In the genomic region with DNA sequence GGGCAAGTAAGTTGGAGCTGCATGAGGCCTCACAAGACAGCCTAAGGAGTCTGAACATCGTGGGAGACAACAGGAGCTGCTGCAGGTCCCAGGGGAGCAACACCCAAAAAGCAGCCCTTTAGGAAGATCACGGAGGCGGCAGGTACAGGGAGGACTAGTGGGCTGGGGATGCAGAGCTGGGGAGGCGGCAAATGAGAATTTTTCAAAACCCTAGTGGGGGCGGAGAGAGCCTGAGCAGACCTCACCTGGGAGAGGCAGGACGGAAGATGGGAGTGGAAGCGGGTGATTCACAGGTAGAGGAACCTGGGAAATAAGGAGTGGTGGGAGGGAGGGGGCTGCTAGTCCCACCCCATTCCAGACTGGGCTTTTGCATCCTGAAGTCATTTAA, we compare ENCODE assay signal across 10 cellular contexts. TPM values are rescaled to one million over a fixed set of nuclear protein-coding genes. Genes with fewer than 3 reads are reported as not detected.
"Had no signal": no experiment of that assay in that cellular context is flagged by ENCODE, and none has a peak within 500 bp of the region (broad histone marks: within the 10 kb centered on the region; RNA-seq: fewer than 3 reads in every experiment).

No MANE protein-coding gene starts in this region.

- H3K9me3 ChIP-seq: breast epithelium, ovary, sigmoid colon had no signal

- H3K27me3 ChIP-seq: breast epithelium, ovary, sigmoid colon had no signal

- H3K36me3 Mint-ChIP-seq: naive thymus-derived CD8-positive, alpha-beta T cell; stimulated activated naive B cell treated with anti-CD40 and anti-IgM and Interleukin-4, amounts not matched to agents 10 μg/mL and 1 μg/mL and 100 μg/mL, for 72 hours had no signal

- H3K27ac Mint-ChIP-seq: activated T-cell treated with anti-CD3 and anti-CD28 coated beads, Interleukin-2, amount 50 U/mL, for 24 hours had no signal

- DNase-seq: kidney glomerular epithelial cell, T1000 had no signal

- H3K4me3 ChIP-seq: breast epithelium, ovary, sigmoid colon had no signal

- H3K27me3 Mint-ChIP-seq: activated T-cell treated with anti-CD3 and anti-CD28 coated beads, Interleukin-2, amount 50 U/mL, for 24 hours had no signal

- H3K9me3 Mint-ChIP-seq: activated CD4-positive, alpha-beta memory T cell treated with anti-CD3 and anti-CD28 coated beads, Interleukin-2, amount 10 ng/mL, durations not matched to agents 7 days and 5 days; activated T-cell treated with anti-CD3 and anti-CD28 coated beads, Interleukin-2, amount 50 U/mL, for 24 hours; naive thymus-derived CD8-positive, alpha-beta T cell; stimulated activated naive B cell treated with anti-CD40 and anti-IgM and Interleukin-4, amounts not matched to agents 10 μg/mL and 1 μg/mL and 100 μg/mL, for 72 hours had no signal

- H3K36me3 ChIP-seq: breast epithelium, ovary, sigmoid colon had no signal

- H3K4me3 Mint-ChIP-seq: activated CD4-positive, alpha-beta memory T cell treated with anti-CD3 and anti-CD28 coated beads, Interleukin-2, amount 10 ng/mL, durations not matched to agents 7 days and 5 days; activated T-cell treated with anti-CD3 and anti-CD28 coated beads, Interleukin-2, amount 50 U/mL, for 24 hours; naive thymus-derived CD8-positive, alpha-beta T cell; stimulated activated naive B cell treated with anti-CD40 and anti-IgM and Interleukin-4, amounts not matched to agents 10 μg/mL and 1 μg/mL and 100 μg/mL, for 72 hours had no signal

- H3K27ac ChIP-seq: breast epithelium, epithelial cell of prostate, ovary, sigmoid colon had no signal

RNA-seq across cellular contexts. Expression of gene DKK3, which starts 42.1 kb away (rescaled TPM):
- total RNA-seq: activated CD4-positive, alpha-beta memory T cell treated with anti-CD3 and anti-CD28 coated beads, Interleukin-2, amount 10 ng/mL, durations not matched to agents 7 days and 5 days had no signal
